ENCODE assay signal across 18 cellular contexts in the genomic region with DNA sequence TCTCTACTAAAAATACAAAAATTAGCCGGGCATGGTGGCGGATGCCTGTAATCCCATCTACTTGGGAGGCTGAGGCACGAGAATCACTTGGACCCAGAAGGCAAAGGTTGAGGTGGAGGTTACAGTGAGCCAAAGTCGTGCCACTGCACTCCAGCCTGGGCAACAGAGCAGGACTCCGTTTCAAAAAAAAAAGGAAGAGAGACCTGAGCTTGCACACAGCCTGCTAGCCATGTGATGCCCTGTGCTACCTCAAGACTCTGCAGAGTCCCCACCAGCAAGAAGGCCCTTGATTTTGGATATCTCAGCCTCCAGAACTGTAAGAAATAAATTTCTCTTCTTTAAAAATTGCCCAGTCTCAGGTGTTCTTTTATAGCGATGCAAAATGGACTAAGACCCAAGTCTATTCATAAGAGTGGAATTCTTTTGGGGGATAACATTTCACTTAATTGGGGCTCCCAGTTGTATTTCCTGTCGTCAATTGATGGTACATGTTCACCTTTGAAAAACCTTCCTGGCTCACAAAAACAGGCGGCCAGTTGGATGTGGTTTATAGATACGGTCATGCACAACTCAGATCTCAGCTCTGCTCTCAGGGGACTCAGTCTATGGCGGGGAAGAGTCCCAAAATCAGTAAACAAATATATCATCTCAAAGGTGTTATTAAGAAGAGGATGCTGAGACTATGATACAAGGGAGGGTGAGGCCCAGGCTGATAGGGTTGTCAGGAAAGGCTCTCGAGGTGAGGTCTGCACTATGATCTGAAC. TPM values are rescaled to one million over a fixed set of nuclear protein-coding genes. Genes with fewer than 3 reads are reported as not detected.
DNase-seq lines count a peak whose midpoint lies in the region; ATAC-seq and TF ChIP-seq lines count a peak whose summit lies in the region.
"Had no signal": no experiment of that assay in that cellular context is flagged by ENCODE, and none has a peak within 500 bp of the region (broad histone marks: within the 10 kb centered on the region; RNA-seq: fewer than 3 reads in every experiment).

No MANE protein-coding gene starts in this region.

- H3K27me3 ChIP-seq in CD8-positive, alpha-beta memory T cell (ENCODE audit: insufficient read depth, low read length, poor library complexity, severe bottlenecking): no peaks in the 10 kb centered on the region
- H3K27me3 ChIP-seq in H9 (ENCODE audit: insufficient read depth, low read length) (no peaks in the 10 kb centered on the region), mesenchymal stem cell (ENCODE audit: control insufficient read depth in 1 of 2, insufficient read depth in 1 of 2, low read length in 2 of 2) (no peaks in the 10 kb centered on the region), hepatocyte (no peaks in the 10 kb centered on the region), neuronal stem cell (ENCODE audit: control insufficient read depth in 3 of 3, insufficient read depth in 3 of 3, low read depth in 1 of 3, low read length in 3 of 3) (no peaks in the 10 kb centered on the region)
- H3K27me3 ChIP-seq: stomach had no signal

- H3K4me3 ChIP-seq in CD8-positive, alpha-beta memory T cell (ENCODE audit: low read length): no peak overlapping the region
- no peak overlapping the region for H3K4me3 ChIP-seq in mesenchymal stem cell (ENCODE audit: insufficient read depth in 1 of 2, low read depth in 1 of 2, low read length in 2 of 2)
- no peak overlapping the region for H3K4me3 ChIP-seq in hepatocyte
- no peak overlapping the region for H3K4me3 ChIP-seq in neuronal stem cell (ENCODE audit: low read length in 2 of 2)
- H3K4me3 ChIP-seq: stomach had no signal

- no peak overlapping the region for H4K5ac ChIP-seq in H9 (ENCODE audit: insufficient read length, low read depth, low read length)

- H3K36me3 Mint-ChIP-seq in CD8-positive, alpha-beta memory T cell: peaks cover 0 to 22% (median 2%) of the 10 kb centered on the region in 3 donors
- H3K36me3 Mint-ChIP-seq in H9 (ENCODE audit: insufficient read depth in 1 of 3, low read depth in 3 of 3): peaks cover 13 to 19% (median 19%) of the 10 kb centered on the region in 3 experiments; a peak in 6 of 7 replicates
- H3K36me3 Mint-ChIP-seq in activated CD4-positive, alpha-beta memory T cell treated with anti-CD3 and anti-CD28 coated beads for 36 hours: peaks cover 18% of the 10 kb centered on the region

- no peak overlapping the region for H3K56ac ChIP-seq in H9 (ENCODE audit: insufficient read length, low read depth, low read length)

- no peak overlapping the region for H2BK12ac ChIP-seq in H9 (ENCODE audit: insufficient read length, low read depth, low read length)
- H2BK12ac ChIP-seq in mesenchymal stem cell (ENCODE audit: low read length in 2 of 2): no peak overlapping the region
- H2BK12ac ChIP-seq in neuronal stem cell (ENCODE audit: low read length): no peak overlapping the region

- H2BK5ac ChIP-seq in H9 (ENCODE audit: insufficient read length, low read length) (no peak overlapping the region), mesenchymal stem cell (ENCODE audit: low read depth, low read length, poor library complexity, severe bottlenecking) (no peak overlapping the region), neuronal stem cell (ENCODE audit: low read length) (no peak overlapping the region)

- H2AFZ ChIP-seq in H9 (ENCODE audit: low read length) (no peak overlapping the region), mesenchymal stem cell (ENCODE audit: low read depth, low read length) (no peak overlapping the region), hepatocyte (no peak overlapping the region), neuronal stem cell (ENCODE audit: low read length) (no peak overlapping the region)

- peaks cover 8% of the 10 kb centered on the region for H3K36me3 ChIP-seq in CD8-positive, alpha-beta memory T cell (ENCODE audit: insufficient read depth, low read length)
- H3K36me3 ChIP-seq in mesenchymal stem cell (ENCODE audit: control insufficient read depth in 1 of 2, insufficient read depth in 2 of 2, low read depth in 1 of 2, low read length in 2 of 2) (peaks cover 3 to 18% of the 10 kb centered on the region in 2 experiments), hepatocyte (replicated peaks; ENCODE audit: insufficient read depth, low read depth) (no peaks in the 10 kb centered on the region), neuronal stem cell (replicated peaks in 1 of 2; ENCODE audit: control insufficient read depth in 2 of 2, insufficient read depth in 2 of 2, low read length in 2 of 2) (peaks cover 2 to 22% of the 10 kb centered on the region in 2 donors)

- no peak overlapping the region for H3K27ac ChIP-seq in CD8-positive, alpha-beta memory T cell (ENCODE audit: low read depth, low read length)
- H3K27ac ChIP-seq in H9 (ENCODE audit: insufficient read length, low read depth, low read length) (no peak overlapping the region), mesenchymal stem cell (ENCODE audit: low read length, poor library complexity, severe bottlenecking) (no peak overlapping the region), hepatocyte (no peak overlapping the region), neuronal stem cell (replicated peaks; ENCODE audit: low read length) (no peak overlapping the region)
- H3K27ac ChIP-seq: stomach had no signal

- intact Hi-C loops in activated CD4-positive, alpha-beta memory T cell treated with anti-CD3 and anti-CD28 coated beads for 36 hours (cut with micrococcal nuclease): loop anchor here (5.0 kb wide), 1 partner anchor 97 kb away; no protein-coding TSS in a partner anchor

- no peak overlapping the region for H3K9ac ChIP-seq in H9 (ENCODE audit: extremely low read depth, insufficient read length, low read length)
- H3K9ac ChIP-seq in mesenchymal stem cell (ENCODE audit: low read length): no peak overlapping the region
- no peak overlapping the region for H3K9ac ChIP-seq in neuronal stem cell (ENCODE audit: low read depth, low read length, poor library complexity)

- peak overlapping the region; percentile 7 to 94 (median 42) for H3K27ac Mint-ChIP-seq in CD8-positive, alpha-beta memory T cell
- H3K27ac Mint-ChIP-seq in H9: peak overlapping the region; percentile 14 to 83 (median 75); a peak in 5 of 7 replicates
- peak overlapping the region; percentile 18 for H3K27ac Mint-ChIP-seq in activated CD4-positive, alpha-beta memory T cell treated with anti-CD3 and anti-CD28 coated beads for 36 hours

- H2BK120ac ChIP-seq in H9 (ENCODE audit: low read depth, low read length, poor library complexity, severe bottlenecking) (no peak overlapping the region), mesenchymal stem cell (ENCODE audit: low read depth, low read length) (no peak overlapping the region), neuronal stem cell (ENCODE audit: low read depth, low read length) (no peak overlapping the region)

- H3K4me2 ChIP-seq in H9 (ENCODE audit: insufficient read depth, insufficient read length, low read length): no peak overlapping the region
- no peak overlapping the region for H3K4me2 ChIP-seq in mesenchymal stem cell (ENCODE audit: low read length, poor library complexity, severe bottlenecking)
- no peak overlapping the region for H3K4me2 ChIP-seq in hepatocyte
- H3K4me2 ChIP-seq in neuronal stem cell (ENCODE audit: insufficient read depth, low read length, poor library complexity, severe bottlenecking): no peak overlapping the region

- H3K18ac ChIP-seq in H9 (ENCODE audit: insufficient read length, low read depth, low read length) (no peak overlapping the region), mesenchymal stem cell (ENCODE audit: low read depth in 1 of 2, low read length in 2 of 2) (no peak overlapping the region), neuronal stem cell (ENCODE audit: low read length) (no peak overlapping the region)

- peak overlapping the region; percentile 6 to 74 (median 38) for H3K4me3 Mint-ChIP-seq in CD8-positive, alpha-beta memory T cell
- peak overlapping the region; percentile 11 to 22; a peak in 4 of 5 replicates for H3K4me3 Mint-ChIP-seq in H9
- H3K4me3 Mint-ChIP-seq in activated CD4-positive, alpha-beta memory T cell treated with anti-CD3 and anti-CD28 coated beads for 36 hours: peak overlapping the region; percentile 6
- H3K4me3 Mint-ChIP-seq: CD14-positive monocyte had no signal

- H3K4ac ChIP-seq in H9 (ENCODE audit: low read depth, low read length): no peak overlapping the region
- H3K4ac ChIP-seq in mesenchymal stem cell (ENCODE audit: low read depth in 1 of 2, low read length in 2 of 2): no peak overlapping the region
- H3K4ac ChIP-seq in neuronal stem cell (ENCODE audit: low read length): no peak overlapping the region

- H3T11ph ChIP-seq in H9 (ENCODE audit: low read length): no peak overlapping the region

- H3K9me3 Mint-ChIP-seq in CD8-positive, alpha-beta memory T cell: no peaks in the 10 kb centered on the region
- no peaks in the 10 kb centered on the region for H3K9me3 Mint-ChIP-seq in H9
- H3K9me3 Mint-ChIP-seq in activated CD4-positive, alpha-beta memory T cell treated with anti-CD3 and anti-CD28 coated beads for 36 hours: no peaks in the 10 kb centered on the region
- H3K9me3 Mint-ChIP-seq: CD14-positive monocyte had no signal

- H3K79me1 ChIP-seq in H9 (ENCODE audit: insufficient read depth, low read depth, low read length, poor library complexity, severe bottlenecking) (peaks cover 11% of the 10 kb centered on the region), mesenchymal stem cell (replicated peaks; ENCODE audit: low read length, poor library complexity, severe bottlenecking) (peaks cover 6% of the 10 kb centered on the region), neuronal stem cell (ENCODE audit: low read depth, low read length) (peaks cover 11% of the 10 kb centered on the region)

- POLR2A ChIA-PET in CD8-positive, alpha-beta memory T cell (lab: Charles Lee): no interaction called here
- POLR2A ChIA-PET in activated CD4-positive, alpha-beta memory T cell treated with anti-CD3 and anti-CD28 coated beads for 36 hours (lab: Charles Lee): no interaction called here

- peaks cover 15% of the 10 kb centered on the region; the same call in 1 of the 2 replicates for H3K79me2 ChIP-seq in H9 (ENCODE audit: insufficient read depth, low read length)
- H3K79me2 ChIP-seq in hepatocyte: peaks cover 49% of the 10 kb centered on the region

- H3K23ac ChIP-seq in H9 (ENCODE audit: insufficient read length, low read depth, low read length) (no peak overlapping the region), mesenchymal stem cell (ENCODE audit: low read length in 2 of 2) (no peak overlapping the region), neuronal stem cell (ENCODE audit: low read depth, low read length, poor library complexity) (no peak overlapping the region)

- H2BK15ac ChIP-seq in H9 (ENCODE audit: low read depth, low read length) (no peak overlapping the region), mesenchymal stem cell (ENCODE audit: low read depth, poor library complexity, severe bottlenecking) (no peak overlapping the region), neuronal stem cell (ENCODE audit: low read length) (no peak overlapping the region)

- DNase-seq in CD8-positive, alpha-beta memory T cell: no peak
- DNase-seq in H9 (no peak), mesenchymal stem cell (no peak), hepatocyte (ENCODE audit: low spot score) (no peak), cortex of kidney (lab: John Stamatoyannopoulos, UW) (no peak), neuronal stem cell (ENCODE audit: low spot score) (no peak)
- no peak for DNase-seq in activated CD4-positive, alpha-beta memory T cell treated with anti-CD3 and anti-CD28 coated beads for 36 hours
- DNase-seq: aorta, KBM-7, left ventricle myocardium superior, NCI-H187, NCI-H524 treated with DMSO at 0.1 percent for 48 hours, nucleus accumbens, stomach had no signal

- H3K23me2 ChIP-seq in H9 (ENCODE audit: insufficient read length, low read depth, low read length, poor library complexity, severe bottlenecking): peaks cover 13% of the 10 kb centered on the region

- H3K4me1 ChIP-seq in CD8-positive, alpha-beta memory T cell (ENCODE audit: insufficient read depth, low read length): peaks cover 28% of the 10 kb centered on the region
- H3K4me1 ChIP-seq in H9 (ENCODE audit: insufficient read depth, low read length) (no peaks in the 10 kb centered on the region; the same call in 1 of the 2 replicates), mesenchymal stem cell (ENCODE audit: control insufficient read depth, insufficient read depth, low read depth, low read length) (peaks cover 9% of the 10 kb centered on the region), hepatocyte (ENCODE audit: insufficient read depth) (peaks cover 14% of the 10 kb centered on the region), neuronal stem cell (ENCODE audit: control insufficient read depth in 2 of 2, insufficient read depth in 1 of 2, low read depth in 1 of 2, low read length in 2 of 2) (peaks cover 2% of the 10 kb centered on the region in 2 donors)

- H3K9me3 ChIP-seq in CD8-positive, alpha-beta memory T cell (ENCODE audit: low read length): no peaks in the 10 kb centered on the region
- H3K9me3 ChIP-seq in H9 (ENCODE audit: control insufficient read depth, low read depth, low read length): no peaks in the 10 kb centered on the region
- no peaks in the 10 kb centered on the region for H3K9me3 ChIP-seq in mesenchymal stem cell (ENCODE audit: control insufficient read depth, low read length)
- H3K9me3 ChIP-seq in hepatocyte (ENCODE audit: low read depth): no peaks in the 10 kb centered on the region
- peaks cover 0 to 3% of the 10 kb centered on the region in 2 donors for H3K9me3 ChIP-seq in neuronal stem cell (replicated peaks in 1 of 2; ENCODE audit: control insufficient read depth in 2 of 2, insufficient read depth in 1 of 2, low read depth in 1 of 2, low read length in 2 of 2)
- H3K9me3 ChIP-seq: stomach had no signal

- H2BK20ac ChIP-seq in H9 (ENCODE audit: low read depth, low read length, poor library complexity, severe bottlenecking): no peak overlapping the region

- CTCF ChIA-PET in CD8-positive, alpha-beta memory T cell (lab: Charles Lee): no interaction called here
- CTCF ChIA-PET in activated CD4-positive, alpha-beta memory T cell treated with anti-CD3 and anti-CD28 coated beads for 36 hours (lab: Charles Lee): interaction anchor here (1.7 kb wide), 1 partner anchor 17 kb away, joined by 5 read pairs; no protein-coding TSS in a partner anchor

- no CpG with 5 or more reads among the region's 11 CpGs for WGBS in H9 (ENCODE audit: extremely low coverage, insufficient read length, low lambda C conversion rate)
- WGBS in mesenchymal stem cell: 96% methylated on average over 9 of the region's 11 CpGs
- 95% methylated on average over 11 of the region's 11 CpGs for WGBS in hepatocyte (ENCODE audit: low lambda C conversion rate, missing lambda C conversion rate)
- no CpG with 5 or more reads among the region's 11 CpGs for WGBS in neuronal stem cell (ENCODE audit: extremely low coverage in 2 of 2, insufficient read length in 2 of 2, insufficient replicate concordance in 1 of 2), 2 donors

- no peaks in the 10 kb centered on the region for H3K9me2 ChIP-seq in hepatocyte (replicated peaks; ENCODE audit: insufficient read depth)

- no peak overlapping the region for H4K91ac ChIP-seq in H9 (ENCODE audit: insufficient read length, low read depth, low read length)
- H4K91ac ChIP-seq in mesenchymal stem cell (ENCODE audit: low read length): no peak overlapping the region
- H4K91ac ChIP-seq in neuronal stem cell (ENCODE audit: low read depth, low read length, poor library complexity): no peak overlapping the region

- H4K8ac ChIP-seq in H9 (replicated peaks; ENCODE audit: insufficient read length, low read depth, low read length) (no peak overlapping the region), mesenchymal stem cell (ENCODE audit: low read length) (peak overlapping the region; percentile 71), neuronal stem cell (ENCODE audit: low read depth, low read length) (no peak overlapping the region)

- ATAC-seq in HG03135 (IDR thresholded peaks at IDR 0.05; ENCODE audit: unreplicated experiment): no peak
- ATAC-seq: left ventricle myocardium superior had no signal

- H3K27me3 Mint-ChIP-seq in CD8-positive, alpha-beta memory T cell: no peaks in the 10 kb centered on the region
- no peaks in the 10 kb centered on the region for H3K27me3 Mint-ChIP-seq in H9 (ENCODE audit: low read depth)
- no peaks in the 10 kb centered on the region for H3K27me3 Mint-ChIP-seq in activated CD4-positive, alpha-beta memory T cell treated with anti-CD3 and anti-CD28 coated beads for 36 hours

- H3K14ac ChIP-seq in H9 (ENCODE audit: insufficient read depth, low read length): no peak overlapping the region
- no peak overlapping the region for H3K14ac ChIP-seq in mesenchymal stem cell (ENCODE audit: low read length in 2 of 2)
- H3K14ac ChIP-seq in neuronal stem cell (ENCODE audit: low read length): no peak overlapping the region

- H4K20me1 ChIP-seq in H9 (ENCODE audit: control insufficient read depth, insufficient read depth, insufficient read length): no peaks in the 10 kb centered on the region
- peaks cover 9% of the 10 kb centered on the region for H4K20me1 ChIP-seq in hepatocyte (ENCODE audit: insufficient read depth, poor library complexity, severe bottlenecking)

- H2AK5ac ChIP-seq in H9 (ENCODE audit: insufficient read length, low read length): no peak overlapping the region
- no peak overlapping the region for H2AK5ac ChIP-seq in mesenchymal stem cell (ENCODE audit: low read length, severe bottlenecking)
- H2AK5ac ChIP-seq in neuronal stem cell (ENCODE audit: low read depth, low read length): no peak overlapping the region

- TF ChIP-seq CTCF in H9 (conservative IDR thresholded peaks at IDR 0.05): no peak
- TF ChIP-seq CTCF in hepatocyte (IDR thresholded peaks at IDR 0.05; ENCODE audit: poor library complexity): no peak

- H3K4me1 Mint-ChIP-seq in CD8-positive, alpha-beta memory T cell: peaks cover 27 to 41% (median 35%) of the 10 kb centered on the region in 3 donors
- H3K4me1 Mint-ChIP-seq in H9: peaks cover 13 to 16% of the 10 kb centered on the region in 2 experiments
- peaks cover 46% of the 10 kb centered on the region for H3K4me1 Mint-ChIP-seq in activated CD4-positive, alpha-beta memory T cell treated with anti-CD3 and anti-CD28 coated beads for 36 hours (ENCODE audit: low read depth)

RNA-seq across cellular contexts. Expression of a gene that starts 2.4 kb away (rescaled TPM):
- 10 to 100 TPM; 73.1 to 74.2 TPM for total RNA-seq in CD8-positive, alpha-beta memory T cell
- 20.3 TPM for polyA plus RNA-seq in CD8-positive, alpha-beta memory T cell
- total RNA-seq in H9 (2021): 92.2 and 101 TPM in 2 replicates
- 10 to 100 TPM; 50.8 TPM for total RNA-seq in activated CD4-positive, alpha-beta memory T cell treated with anti-CD3 and anti-CD28 coated beads for 36 hours
- polyA plus RNA-seq in mesenchymal stem cell (2013, experiment 1 of 2): 21.5 TPM
- 20.3 TPM for polyA plus RNA-seq in mesenchymal stem cell (2013, experiment 2 of 2)
- 6.1 and 7.8 TPM in 2 replicates for total RNA-seq in hepatocyte
- 38.7 and 40.2 TPM in 2 replicates for polyA plus RNA-seq in hepatocyte
- polyA plus RNA-seq in neuronal stem cell (2013, experiment 1 of 2): 40.7 TPM
- polyA plus RNA-seq in neuronal stem cell (2013, experiment 2 of 2): 40.6 TPM

RNA-seq across cellular contexts. Expression of a gene that starts 27.6 kb away (rescaled TPM):
- 10 to 100 TPM; 41.9 to 43.8 TPM for total RNA-seq in CD8-positive, alpha-beta memory T cell
- 30.6 TPM for polyA plus RNA-seq in CD8-positive, alpha-beta memory T cell
- total RNA-seq in H9 (2021): 34.0 and 35.8 TPM in 2 replicates
- total RNA-seq in activated CD4-positive, alpha-beta memory T cell treated with anti-CD3 and anti-CD28 coated beads for 36 hours: 10 to 100 TPM; 42.0 to 46.0 TPM
- 65.2 TPM for polyA plus RNA-seq in mesenchymal stem cell (2013, experiment 1 of 2)
- polyA plus RNA-seq in mesenchymal stem cell (2013, experiment 2 of 2): 65.7 TPM
- total RNA-seq in hepatocyte: 32.0 and 38.3 TPM in 2 replicates
- polyA plus RNA-seq in hepatocyte: 33.0 and 33.3 TPM in 2 replicates
- polyA plus RNA-seq in neuronal stem cell (2013, experiment 1 of 2): 23.9 TPM
- polyA plus RNA-seq in neuronal stem cell (2013, experiment 2 of 2): 24.3 TPM

RNA-seq across cellular contexts. Expression of a gene that starts 48.5 kb away (rescaled TPM):
- 1 to 10 TPM; 5.1 to 5.4 TPM for total RNA-seq in CD8-positive, alpha-beta memory T cell
- 1.3 TPM for polyA plus RNA-seq in CD8-positive, alpha-beta memory T cell
- 5.7 and 6.4 TPM in 2 replicates for total RNA-seq in H9 (2021)
- 1 to 10 TPM; 2.2 to 2.6 TPM for total RNA-seq in activated CD4-positive, alpha-beta memory T cell treated with anti-CD3 and anti-CD28 coated beads for 36 hours
- 3.3 TPM for polyA plus RNA-seq in mesenchymal stem cell (2013, experiment 1 of 2)
- 3.0 TPM for polyA plus RNA-seq in mesenchymal stem cell (2013, experiment 2 of 2)
- 2.2 and 3.0 TPM in 2 replicates for total RNA-seq in hepatocyte
- 2.5 and 2.9 TPM in 2 replicates for polyA plus RNA-seq in hepatocyte
- 4.7 TPM for polyA plus RNA-seq in neuronal stem cell (2013, experiment 1 of 2)
- 4.7 TPM for polyA plus RNA-seq in neuronal stem cell (2013, experiment 2 of 2)

RNA-seq across cellular contexts. Expression of a gene that starts 48.7 kb away (rescaled TPM):
- not detected for total RNA-seq in CD8-positive, alpha-beta memory T cell
- not detected for polyA plus RNA-seq in CD8-positive, alpha-beta memory T cell
- 0.44 and 0.53 TPM in 2 replicates for total RNA-seq in H9 (2021)
- total RNA-seq in activated CD4-positive, alpha-beta memory T cell treated with anti-CD3 and anti-CD28 coated beads for 36 hours: not detected
- 0.08 TPM for polyA plus RNA-seq in mesenchymal stem cell (2013, experiment 1 of 2)
- 0.04 TPM for polyA plus RNA-seq in mesenchymal stem cell (2013, experiment 2 of 2)
- total RNA-seq in hepatocyte: not detected in 2 replicates
- not detected in 2 replicates for polyA plus RNA-seq in hepatocyte
- 0.07 TPM for polyA plus RNA-seq in neuronal stem cell (2013, experiment 1 of 2)
- polyA plus RNA-seq in neuronal stem cell (2013, experiment 2 of 2): 0.07 TPM
- total RNA-seq: aorta, G401, left ventricle myocardium superior, RPMI7951, stomach had no signal
- polyA plus RNA-seq: aorta, CD14-positive monocyte, stomach had no signal

Comparison
In these comparisons a context has a peak if more than half of its experiments do, and no peak if none do; other contexts are left out.
1. H3K27ac Mint-ChIP-seq: peak in every context shown above with its lines; median percentile 75 in H9; 42 in CD8-positive, alpha-beta memory T cell; 18 in activated CD4-positive, alpha-beta memory T cell treated with anti-CD3 and anti-CD28 coated beads for 36 hours.